Comparison of ENCODE assay signal across 2 cellular contexts in the genomic region with DNA sequence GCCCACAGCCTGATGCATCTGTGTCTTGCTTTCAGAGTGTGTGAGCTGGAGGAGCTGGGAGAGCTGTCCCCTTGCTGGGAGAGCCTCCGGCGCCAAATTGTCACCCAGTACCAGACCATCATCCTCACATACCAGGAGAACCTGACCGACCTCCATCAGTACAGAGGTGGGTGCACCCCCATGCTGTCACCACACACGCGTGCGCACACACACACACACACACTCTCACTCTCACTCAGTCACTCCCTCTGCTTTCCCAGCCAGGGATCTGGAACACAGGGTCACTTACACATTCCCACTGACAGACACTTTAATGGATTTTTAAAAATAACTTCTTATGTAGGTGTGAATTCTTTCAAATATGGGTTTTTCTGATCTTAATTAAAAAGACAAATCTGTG.
TF ChIP-seq lines count a peak whose summit lies in the region.

No MANE protein-coding gene starts in this region.

TF ChIP-seq in H1, 55 proteins besides CTCF, POLR2A, EP300 and RAD21:
- no peak for TF ChIP-seq EZH2 (IDR thresholded peaks at IDR 0.05; ENCODE audit: low read depth, low read length, severe bottlenecking)
- no peak for TF ChIP-seq ATF3 (IDR thresholded peaks at IDR 0.05; ENCODE audit: insufficient read depth, low read depth, low read length)
- no peak for TF ChIP-seq SIRT6 (IDR thresholded peaks at IDR 0.05; ENCODE audit: low read length)
- TF ChIP-seq HDAC2 (IDR thresholded peaks at IDR 0.05; ENCODE audit: borderline replicate concordance in 1 of 2, low read depth in 2 of 2, low read length in 2 of 2), result no peak
- no peak for TF ChIP-seq TCF12 (IDR thresholded peaks at IDR 0.05; ENCODE audit: low read depth, low read length)
- no peak for TF ChIP-seq KDM1A (IDR thresholded peaks at IDR 0.05; ENCODE audit: borderline replicate concordance, low read length)
- TF ChIP-seq GABPA (IDR thresholded peaks at IDR 0.05; ENCODE audit: borderline replicate concordance, insufficient read depth, low read length), result no peak
- TF ChIP-seq KDM5A (IDR thresholded peaks at IDR 0.05; ENCODE audit: low read length), result no peak
- no peak for TF ChIP-seq BRCA1 (IDR thresholded peaks at IDR 0.05; ENCODE audit: low read depth, low read length)
- TF ChIP-seq RFX5 (IDR thresholded peaks at IDR 0.05; ENCODE audit: borderline replicate concordance, low read depth, low read length), result no peak
- TF ChIP-seq GTF2F1 (IDR thresholded peaks at IDR 0.05; ENCODE audit: borderline replicate concordance, low read depth, low read length), result no peak
- no peak for TF ChIP-seq CHD1 (IDR thresholded peaks at IDR 0.05; ENCODE audit: low read depth, low read length)
- no peak for TF ChIP-seq ZNF274 (IDR thresholded peaks at IDR 0.05; ENCODE audit: borderline replicate concordance, extremely low read depth, low read length)
- TF ChIP-seq PHF8 (conservative IDR thresholded peaks at IDR 0.05; ENCODE audit: low read depth, low read length), result no peak
- TF ChIP-seq MAX (IDR thresholded peaks at IDR 0.05), result no peak
- TF ChIP-seq HDAC6 (IDR thresholded peaks at IDR 0.05; ENCODE audit: low read depth, low read length), result no peak

TF ChIP-seq in HepG2, 621 proteins besides CTCF, POLR2A, EP300 and RAD21:
- TF ChIP-seq NR1H2 (CRISPR knock-in tag; IDR thresholded peaks at IDR 0.05; ENCODE audit: borderline replicate concordance, low read depth) (no peak), ZNF3 (CRISPR knock-in tag; IDR thresholded peaks at IDR 0.05) (no peak), ZNF709 (CRISPR knock-in tag; IDR thresholded peaks at IDR 0.05) (no peak), ZNF891 (CRISPR knock-in tag; IDR thresholded peaks at IDR 0.05) (no peak), IRX3 (CRISPR knock-in tag; IDR thresholded peaks at IDR 0.05; ENCODE audit: borderline replicate concordance, low read depth) (no peak), ZNF562 (CRISPR knock-in tag; IDR thresholded peaks at IDR 0.05; ENCODE audit: borderline replicate concordance) (no peak), CREM (IDR thresholded peaks at IDR 0.05) (no peak), CREM (CRISPR knock-in tag; IDR thresholded peaks at IDR 0.05) (no peak), ZBTB21 (CRISPR knock-in tag; IDR thresholded peaks at IDR 0.05) (no peak), RFXANK (CRISPR knock-in tag; IDR thresholded peaks at IDR 0.05) (no peak), ZNF577 (CRISPR knock-in tag; IDR thresholded peaks at IDR 0.05; ENCODE audit: borderline replicate concordance, low read depth) (no peak), RFX5 (IDR thresholded peaks at IDR 0.05; ENCODE audit: low read depth, low read length) (no peak), ZNF234 (CRISPR knock-in tag; conservative IDR thresholded peaks at IDR 0.05) (no peak), PHF8 (CRISPR knock-in tag; IDR thresholded peaks at IDR 0.05) (no peak), JUN (CRISPR knock-in tag; IDR thresholded peaks at IDR 0.05) (no peak), FOXJ3 (CRISPR knock-in tag; IDR thresholded peaks at IDR 0.05; ENCODE audit: borderline replicate concordance) (no peak), ZNF792 (CRISPR knock-in tag; IDR thresholded peaks at IDR 0.05) (no peak), SMAD3 (CRISPR knock-in tag; IDR thresholded peaks at IDR 0.05) (no peak)
- TF ChIP-seq, protein P1, sequence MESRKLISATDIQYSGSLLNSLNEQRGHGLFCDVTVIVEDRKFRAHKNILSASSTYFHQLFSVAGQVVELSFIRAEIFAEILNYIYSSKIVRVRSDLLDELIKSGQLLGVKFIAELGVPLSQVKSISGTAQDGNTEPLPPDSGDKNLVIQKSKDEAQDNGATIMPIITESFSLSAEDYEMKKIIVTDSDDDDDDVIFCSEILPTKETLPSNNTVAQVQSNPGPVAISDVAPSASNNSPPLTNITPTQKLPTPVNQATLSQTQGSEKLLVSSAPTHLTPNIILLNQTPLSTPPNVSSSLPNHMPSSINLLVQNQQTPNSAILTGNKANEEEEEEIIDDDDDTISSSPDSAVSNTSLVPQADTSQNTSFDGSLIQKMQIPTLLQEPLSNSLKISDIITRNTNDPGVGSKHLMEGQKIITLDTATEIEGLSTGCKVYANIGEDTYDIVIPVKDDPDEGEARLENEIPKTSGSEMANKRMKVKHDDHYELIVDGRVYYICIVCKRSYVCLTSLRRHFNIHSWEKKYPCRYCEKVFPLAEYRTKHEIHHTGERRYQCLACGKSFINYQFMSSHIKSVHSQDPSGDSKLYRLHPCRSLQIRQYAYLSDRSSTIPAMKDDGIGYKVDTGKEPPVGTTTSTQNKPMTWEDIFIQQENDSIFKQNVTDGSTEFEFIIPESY (CRISPR knock-in tag; IDR thresholded peaks at IDR 0.05), result no peak
- TF ChIP-seq, protein P2, sequence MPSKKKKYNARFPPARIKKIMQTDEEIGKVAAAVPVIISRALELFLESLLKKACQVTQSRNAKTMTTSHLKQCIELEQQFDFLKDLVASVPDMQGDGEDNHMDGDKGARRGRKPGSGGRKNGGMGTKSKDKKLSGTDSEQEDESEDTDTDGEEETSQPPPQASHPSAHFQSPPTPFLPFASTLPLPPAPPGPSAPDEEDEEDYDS (CRISPR knock-in tag; IDR thresholded peaks at IDR 0.05), result no peak
